In the genomic region with DNA sequence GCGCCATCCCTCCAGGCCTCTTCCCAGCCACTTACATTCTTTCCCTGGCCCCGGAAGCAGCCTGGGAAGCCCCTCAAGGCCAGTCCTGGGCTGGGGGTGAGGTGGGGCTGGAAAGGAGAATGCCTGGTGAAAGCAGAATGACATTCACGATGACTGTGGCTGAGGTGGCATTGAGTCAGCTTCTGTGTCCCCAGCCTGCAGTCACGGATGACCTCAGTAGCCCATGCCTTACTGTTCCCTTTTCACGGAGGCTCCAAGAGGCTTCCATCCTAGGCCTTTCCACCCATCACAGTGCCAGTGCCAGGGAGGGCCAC, we compare ENCODE assay signal across 19 cellular contexts. TPM values are rescaled to one million over a fixed set of nuclear protein-coding genes. Genes with fewer than 3 reads are reported as not detected.
"Had no signal": no experiment of that assay in that cellular context is flagged by ENCODE, and none has a peak within 500 bp of the region (broad histone marks: within the 10 kb centered on the region; RNA-seq: fewer than 3 reads in every experiment).

No MANE protein-coding gene starts in this region.

- ATAC-seq: naive thymus-derived CD4-positive, alpha-beta T cell; sciatic nerve had no signal

- H3K79me2 ChIP-seq: hepatocyte had no signal

- H3K9me3 Mint-ChIP-seq: activated CD4-positive, alpha-beta memory T cell treated with anti-CD3 and anti-CD28 coated beads, Interleukin-2, amount 10 ng/mL, durations not matched to agents 7 days and 5 days; activated naive CD8-positive, alpha-beta T cell treated with anti-CD3 and anti-CD28 coated beads, Interleukin-2, amount 10 ng/mL, durations not matched to agents 7 days and 5 days; activated T-cell treated with anti-CD3 and anti-CD28 coated beads, Interleukin-2, amount 50 U/mL, for 72 hours; endodermal cell had no signal

- H3K4me3 ChIP-seq: hepatocyte, prostate gland, uterus had no signal

- H3K27ac Mint-ChIP-seq: activated CD4-positive, alpha-beta memory T cell treated with anti-CD3 and anti-CD28 coated beads, Interleukin-2, amount 10 ng/mL, durations not matched to agents 7 days and 5 days; activated naive CD8-positive, alpha-beta T cell treated with anti-CD3 and anti-CD28 coated beads, Interleukin-2, amount 10 ng/mL, durations not matched to agents 7 days and 5 days; activated T-cell treated with anti-CD3 and anti-CD28 coated beads, Interleukin-2, amount 50 U/mL, for 72 hours; endodermal cell; naive thymus-derived CD4-positive, alpha-beta T cell had no signal

- DNase-seq: activated CD4-positive, alpha-beta memory T cell treated with anti-CD3 and anti-CD28 coated beads, Interleukin-2, amount 10 ng/mL, durations not matched to agents 7 days and 5 days; activated CD4-positive, alpha-beta T cell treated with anti-CD3 and anti-CD28 coated beads for 1 hour; activated naive CD8-positive, alpha-beta T cell treated with anti-CD3 and anti-CD28 coated beads, Interleukin-2, amount 10 ng/mL, durations not matched to agents 7 days and 5 days; activated T-cell treated with anti-CD3 and anti-CD28 coated beads, Interleukin-2, amount 50 U/mL, for 72 hours; anterior cingulate cortex; erythroblast; mammary epithelial cell; naive thymus-derived CD4-positive, alpha-beta T cell; nucleus accumbens; stimulated activated CD4-positive, alpha-beta T cell treated with anti-CD3 and anti-CD28 coated beads, Interleukin-12 subunit alpha, Interleukin-12 subunit beta, amount 100 ng/mL, for 4 hours; stimulated activated CD4-positive, alpha-beta T cell treated with anti-CD3 and anti-CD28 coated beads, Interleukin-2, amount 100 ng/mL, for 48 hours; uterus had no signal

- H3K36me3 ChIP-seq: prostate gland, uterus had no signal

- H3K27ac ChIP-seq: hepatocyte, prostate gland, uterus had no signal

- H3K4me3 Mint-ChIP-seq: activated CD4-positive, alpha-beta memory T cell treated with anti-CD3 and anti-CD28 coated beads, Interleukin-2, amount 10 ng/mL, durations not matched to agents 7 days and 5 days; activated naive CD8-positive, alpha-beta T cell treated with anti-CD3 and anti-CD28 coated beads, Interleukin-2, amount 10 ng/mL, durations not matched to agents 7 days and 5 days; endodermal cell had no signal

- H3K36me3 Mint-ChIP-seq: activated naive CD8-positive, alpha-beta T cell treated with anti-CD3 and anti-CD28 coated beads, Interleukin-2, amount 10 ng/mL, durations not matched to agents 7 days and 5 days had no signal

- H3K9me3 ChIP-seq: prostate gland, uterus had no signal

- H3K4me2 ChIP-seq: hepatocyte had no signal

- H3K4me1 ChIP-seq: prostate gland had no signal

RNA-seq across cellular contexts. Expression of a gene that starts 2.7 kb away (rescaled TPM):
- total RNA-seq: activated CD4-positive, alpha-beta memory T cell treated with anti-CD3 and anti-CD28 coated beads, Interleukin-2, amount 10 ng/mL, durations not matched to agents 7 days and 5 days; activated T-cell treated with anti-CD3 and anti-CD28 coated beads, Interleukin-2, amount 50 U/mL, for 72 hours; bronchial epithelial cell; dermis microvascular lymphatic vessel endothelial cell; endodermal cell; hepatocyte; mammary epithelial cell; mononuclear cell; naive thymus-derived CD4-positive, alpha-beta T cell; prostate gland; sciatic nerve; uterus had no signal
